ENCODE assay signal across 8 cellular contexts in genomic region chr4:128810871-128811570, GRCh38. TPM values are rescaled to one million over a fixed set of nuclear protein-coding genes. Genes with fewer than 3 reads are reported as not detected.
A peak's percentile ranks its signal among the peaks of the same experiment; 100 is the strongest.
DNase-seq lines count a peak whose midpoint lies in the region; ATAC-seq and TF ChIP-seq lines count a peak whose summit lies in the region.

No MANE protein-coding gene starts in this region.

- H3K27ac ChIP-seq in SK-N-SH (ENCODE audit: low read depth in 2 of 2, low read length in 1 of 2) (peak overlapping the region; percentile 94 to 97), thoracic aorta (peak overlapping the region; percentile 92 to 97)

- H3K4me2 ChIP-seq in SK-N-SH, result peak overlapping the region; percentile 79

- under 1% methylated on average over 29 of the region's 50 CpGs for WGBS in SK-N-SH (ENCODE audit: low lambda C conversion rate)

- peak overlapping the region; percentile 97 for H3K4me3 Mint-ChIP-seq in HFFc6

- TF ChIP-seq RAD21 in SK-N-SH (IDR thresholded peaks at IDR 0.05; ENCODE audit: low read length), result no peak

- no peak for TF ChIP-seq CTCF in GM10248 (IDR thresholded peaks at IDR 0.05; ENCODE audit: control extremely low read depth, extremely low read depth, low read depth, missing control alignments)
- TF ChIP-seq CTCF in HFFc6 (IDR thresholded peaks at IDR 0.05), result no peak
- no peak for TF ChIP-seq CTCF in SK-N-SH (IDR thresholded peaks at IDR 0.05)
- no peak for TF ChIP-seq CTCF in omental fat pad (IDR thresholded peaks at IDR 0.05)
- peak; percentile 7 for TF ChIP-seq CTCF in thoracic aorta (IDR thresholded peaks at IDR 0.05)

- peaks cover 40% of the 10 kb centered on the region for H3K79me2 ChIP-seq in SK-N-SH (ENCODE audit: insufficient read depth)

- peaks cover 22% of the 10 kb centered on the region for H3F3A ChIP-seq in SK-N-SH (replicated peaks; ENCODE audit: insufficient read depth)

- peaks cover 4 to 7% of the 10 kb centered on the region in 2 experiments; a peak in 3 of 4 replicates for H3K4me1 ChIP-seq in SK-N-SH (ENCODE audit: control insufficient read depth in 1 of 2, insufficient read depth in 2 of 2, low read depth in 1 of 2, low read length in 1 of 2)
- H3K4me1 ChIP-seq in thoracic aorta (ENCODE audit: control insufficient read depth in 1 of 2, low read depth in 2 of 2), result peaks cover 6 to 19% of the 10 kb centered on the region in 2 donors

- no peaks in the 10 kb centered on the region for H4K20me1 ChIP-seq in SK-N-SH (ENCODE audit: insufficient read depth)

- peak overlapping the region; percentile 98; the same call in 1 of the 2 replicates for H3K9ac ChIP-seq in SK-N-SH

- POLR2A ChIA-PET in GM10248 (lab: Yijun Ruan, JAX) (interaction anchor here (0.9 to 1.8 kb wide), 3 partner anchors 16 to 285 kb away, joined by 3 to 6 read pairs (median 5); partner anchors contain the start of gene C4orf33), SK-N-SH (lab: Yijun Ruan, JAX) (interaction anchor here (0.8 to 1.4 kb wide), 6 partner anchors 13 to 523 kb away, joined by 3 to 6 read pairs (median 3); partner anchors contain the start of gene PGRMC2)

- H3K4me3 ChIP-seq in SK-N-SH (ENCODE audit: low read depth in 2 of 2, low read length in 1 of 2), result peak overlapping the region; percentile 88 to 97
- peak overlapping the region; percentile 97 for H3K4me3 ChIP-seq in thoracic aorta

- H3K9me2 ChIP-seq in SK-N-SH, result no peaks in the 10 kb centered on the region

- H3K27me3 Mint-ChIP-seq in HFFc6 (ENCODE audit: insufficient read depth), result peaks cover 2% of the 10 kb centered on the region

- H3K36me3 ChIP-seq in SK-N-SH (replicated peaks in 1 of 2; ENCODE audit: control insufficient read depth in 1 of 2, insufficient read depth in 2 of 2, low read length in 1 of 2), result no peaks in the 10 kb centered on the region
- no peaks in the 10 kb centered on the region for H3K36me3 ChIP-seq in thoracic aorta

- ATAC-seq in activated naive CD4-positive, alpha-beta T cell treated with anti-CD3 and anti-CD28 coated beads, Interleukin-2, amount 50 U/mL, for 72 hours, result peak; percentile 47 to 48
- peak; percentile 22 for ATAC-seq in omental fat pad (ENCODE audit: low FRiP score)
- peak; percentile 33 for ATAC-seq in thoracic aorta (ENCODE audit: insufficient number of reproducible peaks, low FRiP score, low read depth)

- no peaks in the 10 kb centered on the region for H3K9me3 Mint-ChIP-seq in HFFc6
- H3K9me3 Mint-ChIP-seq in activated naive CD4-positive, alpha-beta T cell treated with anti-CD3 and anti-CD28 coated beads, Interleukin-2, amount 50 U/mL, for 72 hours, result no peaks in the 10 kb centered on the region

- no peaks in the 10 kb centered on the region for H3K36me3 Mint-ChIP-seq in HFFc6 (ENCODE audit: low read depth)
- peaks cover 20 to 25% of the 10 kb centered on the region in 2 donors for H3K36me3 Mint-ChIP-seq in activated naive CD4-positive, alpha-beta T cell treated with anti-CD3 and anti-CD28 coated beads, Interleukin-2, amount 50 U/mL, for 72 hours

- H3K4me1 Mint-ChIP-seq in HFFc6 (ENCODE audit: low read depth), result peaks cover 31% of the 10 kb centered on the region

- CTCF ChIA-PET in GM10248 (lab: Yijun Ruan, JAX) (interaction anchor here (1.6 to 4.1 kb wide), 3 partner anchors 10 to 21 kb away, joined by 4 to 25 read pairs (median 6); no protein-coding TSS in a partner anchor), SK-N-SH (lab: Yijun Ruan, JAX) (interaction anchor here (1.3 to 2.1 kb wide), 2 partner anchors 258 to 357 kb away, joined by 4 to 12 read pairs; no protein-coding TSS in a partner anchor)

- H3K27ac Mint-ChIP-seq in HFFc6, result peak overlapping the region; percentile 94
- peak overlapping the region; percentile 96 to 99 for H3K27ac Mint-ChIP-seq in activated naive CD4-positive, alpha-beta T cell treated with anti-CD3 and anti-CD28 coated beads, Interleukin-2, amount 50 U/mL, for 72 hours

- peak overlapping the region; percentile 43; the same call in 1 of the 2 replicates for H2AFZ ChIP-seq in SK-N-SH (ENCODE audit: low read depth)

- DNase-seq in GM10248 (ENCODE audit: extremely low spot score), result peak; percentile 77
- DNase-seq in HFFc6, result peak; percentile 74
- peak; percentile 92 for DNase-seq in NAMALWA (ENCODE audit: low spot score)
- peak; percentile 77 for DNase-seq in SK-N-SH
- DNase-seq in activated naive CD4-positive, alpha-beta T cell treated with anti-CD3 and anti-CD28 coated beads, Interleukin-2, amount 50 U/mL, for 72 hours (ENCODE audit: low spot score in 2 of 2), result peak; percentile 80 to 82
- DNase-seq in glomerular visceral epithelial cell (ENCODE audit: extremely low spot score), result peak; percentile 97
- DNase-seq in omental fat pad (ENCODE audit: low spot score), result peak; percentile 33
- no peak for DNase-seq in thoracic aorta (ENCODE audit: low spot score)

- TF ChIP-seq EP300 in SK-N-SH (IDR thresholded peaks at IDR 0.05; ENCODE audit: borderline replicate concordance in 1 of 2, low read depth in 1 of 2, low read length in 1 of 2), result no peak

- H3K27me3 ChIP-seq in SK-N-SH (ENCODE audit: insufficient read depth) (no peaks in the 10 kb centered on the region), thoracic aorta (replicated peaks; ENCODE audit: insufficient read depth) (no peaks in the 10 kb centered on the region)

- H3K9me3 ChIP-seq in SK-N-SH (no peaks in the 10 kb centered on the region), thoracic aorta (no peaks in the 10 kb centered on the region)

TF ChIP-seq in SK-N-SH, 30 proteins besides CTCF, POLR2A, EP300 and RAD21 (continues in another document):
- peak; percentile 63; the same call in 1 of the 2 replicates for TF ChIP-seq TEAD4 (IDR thresholded peaks at IDR 0.05; ENCODE audit: borderline replicate concordance, insufficient read depth)
- TF ChIP-seq JUND (IDR thresholded peaks at IDR 0.05), result no peak
- TF ChIP-seq SIN3A (IDR thresholded peaks at IDR 0.05; ENCODE audit: borderline replicate concordance, low read depth, low read length), result peak; percentile 56; the same call in 1 of the 2 replicates
- no peak; the same call in 1 of the 2 replicates for TF ChIP-seq GABPA (IDR thresholded peaks at IDR 0.05; ENCODE audit: low read depth)
- TF ChIP-seq RXRA (IDR thresholded peaks at IDR 0.05; ENCODE audit: borderline replicate concordance, low read depth), result peak; percentile 34; the same call in 1 of the 2 replicates
- TF ChIP-seq POLR2AphosphoS5 (IDR thresholded peaks at IDR 0.05; ENCODE audit: low read depth, low read length), result peak; percentile 84
- peak; percentile 76 for TF ChIP-seq MAX (IDR thresholded peaks at IDR 0.05; ENCODE audit: low read depth)
- TF ChIP-seq USF2 (IDR thresholded peaks at IDR 0.05; ENCODE audit: borderline replicate concordance, low read depth, low read length), result no peak
- no peak for TF ChIP-seq TAF1 (IDR thresholded peaks at IDR 0.05; ENCODE audit: borderline replicate concordance, low read depth, low read length)
- 0 out of 2 replicates have a peak, but pooled peaks have one; percentile 12 for TF ChIP-seq RCOR1 (IDR thresholded peaks at IDR 0.05; ENCODE audit: low read length)
- no peak for TF ChIP-seq NRF1 (IDR thresholded peaks at IDR 0.05; ENCODE audit: low read depth, low read length)
- TF ChIP-seq NFIC (IDR thresholded peaks at IDR 0.05; ENCODE audit: borderline replicate concordance), result no peak; the same call in 1 of the 2 replicates
- no peak; the same call in 1 of the 2 replicates for TF ChIP-seq TCF12 (IDR thresholded peaks at IDR 0.05)
- no peak for TF ChIP-seq IRF3 (IDR thresholded peaks at IDR 0.05; ENCODE audit: low read depth, low read length)
- TF ChIP-seq SMC3 (IDR thresholded peaks at IDR 0.05; ENCODE audit: low read depth, low read length), result no peak
- peak; percentile 61 for TF ChIP-seq YY1 (IDR thresholded peaks at IDR 0.05; ENCODE audit: low read depth)
- TF ChIP-seq MXI1 (IDR thresholded peaks at IDR 0.05; ENCODE audit: low read depth, low read length), result peak; percentile 94
- TF ChIP-seq CHD2 (IDR thresholded peaks at IDR 0.05; ENCODE audit: low read length, partially characterized antibody), result no peak
- no peak for TF ChIP-seq FOXJ3 (CRISPR knock-in tag; IDR thresholded peaks at IDR 0.05)
- no peak; the same call in 1 of the 2 replicates for TF ChIP-seq MEF2A (IDR thresholded peaks at IDR 0.05; ENCODE audit: borderline replicate concordance, low read depth)
- no peak for TF ChIP-seq FOSL2 (IDR thresholded peaks at IDR 0.05; ENCODE audit: borderline replicate concordance, low read depth)

RNA-seq across cellular contexts. Expression of gene JADE1, which starts 1.5 kb away (rescaled TPM):
- total RNA-seq in HFFc6 (2021; fragmentation: NEBNext Ultra II Directional; extraction: Animal tissue kit (Norgen Biotek cat#: 25700)), result 10 to 100 TPM; 23.2 to 32.4 (median 26.6) TPM
- polyA plus RNA-seq in SK-N-SH (2012; rRNA removed), result 9.1 and 10.9 TPM in 2 replicates
- 9.6 and 11.1 TPM in 2 replicates for polyA plus RNA-seq in SK-N-SH (2012; cell fraction: cytosol; rRNA removed)
- polyA plus RNA-seq in SK-N-SH (2012; cell fraction: nucleus; rRNA removed), result 13.7 and 18.1 TPM in 2 replicates
- 10 to 100 TPM; 28.0 to 51.9 TPM for total RNA-seq in activated naive CD4-positive, alpha-beta T cell treated with anti-CD3 and anti-CD28 coated beads, Interleukin-2, amount 50 U/mL, for 72 hours
- total RNA-seq in omental fat pad, result 10 to 100 TPM; 37.2 to 57.4 (median 45.5) TPM
- 10 to 100 TPM; 23.7 to 63.8 TPM for total RNA-seq in thoracic aorta
